Comparison of ENCODE assay signal across 1 cellular context in the genomic region with DNA sequence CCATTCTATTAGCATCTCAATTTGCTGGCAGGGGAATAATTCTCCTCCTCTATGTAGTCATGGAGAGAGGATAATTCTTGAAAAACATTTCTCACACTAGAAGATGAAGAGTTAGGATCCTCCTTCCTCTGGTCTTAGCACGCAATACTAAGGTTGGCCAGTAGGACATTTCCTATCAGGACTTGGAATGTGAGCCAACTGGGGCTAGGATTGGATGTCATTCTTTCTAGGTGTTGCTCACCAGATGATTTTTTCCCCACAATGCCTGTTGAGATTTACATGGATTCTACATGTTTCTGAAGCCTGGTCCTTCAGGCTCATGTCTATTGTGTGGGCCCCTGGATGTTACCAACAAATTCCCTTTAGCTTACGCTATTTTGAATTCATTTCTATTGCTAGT.
TF ChIP-seq lines count a peak whose summit lies in the region.

No MANE protein-coding gene starts in this region.

TF ChIP-seq in HepG2, 621 proteins besides CTCF, POLR2A, EP300 and RAD21 (continued from another document):
- no peak for TF ChIP-seq PRDM15 (CRISPR knock-in tag; IDR thresholded peaks at IDR 0.05)
- no peak for TF ChIP-seq MAFK (conservative IDR thresholded peaks at IDR 0.05 in 1 of 2, IDR thresholded peaks at IDR 0.05 in 1 of 2; ENCODE audit: low read length in 2 of 2)
- TF ChIP-seq ZNF33A (CRISPR knock-in tag; IDR thresholded peaks at IDR 0.05; ENCODE audit: borderline replicate concordance), result no peak
- TF ChIP-seq ZNF639 (CRISPR knock-in tag; conservative IDR thresholded peaks at IDR 0.05), result no peak
- TF ChIP-seq HDAC2 (CRISPR knock-in tag; IDR thresholded peaks at IDR 0.05), result no peak
- TF ChIP-seq, protein P1, sequence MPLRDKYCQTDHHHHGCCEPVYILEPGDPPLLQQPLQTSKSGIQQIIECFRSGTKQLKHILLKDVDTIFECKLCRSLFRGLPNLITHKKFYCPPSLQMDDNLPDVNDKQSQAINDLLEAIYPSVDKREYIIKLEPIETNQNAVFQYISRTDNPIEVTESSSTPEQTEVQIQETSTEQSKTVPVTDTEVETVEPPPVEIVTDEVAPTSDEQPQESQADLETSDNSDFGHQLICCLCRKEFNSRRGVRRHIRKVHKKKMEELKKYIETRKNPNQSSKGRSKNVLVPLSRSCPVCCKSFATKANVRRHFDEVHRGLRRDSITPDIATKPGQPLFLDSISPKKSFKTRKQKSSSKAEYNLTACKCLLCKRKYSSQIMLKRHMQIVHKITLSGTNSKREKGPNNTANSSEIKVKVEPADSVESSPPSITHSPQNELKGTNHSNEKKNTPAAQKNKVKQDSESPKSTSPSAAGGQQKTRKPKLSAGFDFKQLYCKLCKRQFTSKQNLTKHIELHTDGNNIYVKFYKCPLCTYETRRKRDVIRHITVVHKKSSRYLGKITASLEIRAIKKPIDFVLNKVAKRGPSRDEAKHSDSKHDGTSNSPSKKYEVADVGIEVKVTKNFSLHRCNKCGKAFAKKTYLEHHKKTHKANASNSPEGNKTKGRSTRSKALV (CRISPR knock-in tag; IDR thresholded peaks at IDR 0.05), result no peak
- no peak for TF ChIP-seq PAWR (CRISPR knock-in tag; IDR thresholded peaks at IDR 0.05; ENCODE audit: borderline replicate concordance)
- no peak for TF ChIP-seq GFI1 (CRISPR knock-in tag; IDR thresholded peaks at IDR 0.05; ENCODE audit: borderline replicate concordance)
- no peak for TF ChIP-seq MAZ (IDR thresholded peaks at IDR 0.05; ENCODE audit: borderline replicate concordance, low read depth, low read length)
- TF ChIP-seq MAZ (CRISPR knock-in tag; IDR thresholded peaks at IDR 0.05; ENCODE audit: low read depth), result no peak
- no peak for TF ChIP-seq MAFF (IDR thresholded peaks at IDR 0.05; ENCODE audit: low read depth, low read length)
